Comparison of ENCODE assay signal across 12 cellular contexts in the genomic region with DNA sequence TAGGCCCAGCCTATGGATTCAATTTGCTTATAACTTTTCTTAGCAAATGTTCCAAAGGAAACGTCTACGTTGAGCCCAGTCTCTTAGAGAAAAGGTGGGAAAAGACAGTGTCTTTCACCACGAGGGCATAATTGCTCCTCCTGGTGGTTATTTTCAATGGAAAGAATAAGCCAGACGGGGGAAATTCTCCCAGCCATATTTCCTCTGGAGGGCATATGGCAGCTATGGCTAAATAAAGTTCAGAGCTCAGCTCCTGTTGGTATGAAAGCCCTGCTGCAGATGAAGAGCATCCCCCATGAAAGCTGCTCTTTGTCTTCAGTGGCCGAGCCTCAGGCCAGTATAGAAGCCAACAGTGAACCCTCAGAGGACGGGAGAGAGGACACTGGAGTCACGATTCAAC.
DNase-seq lines count a peak whose midpoint lies in the region; TF ChIP-seq lines count a peak whose summit lies in the region.
"Had no signal": no experiment of that assay in that cellular context is flagged by ENCODE, and none has a peak within 500 bp of the region (broad histone marks: within the 10 kb centered on the region; RNA-seq: fewer than 3 reads in every experiment).

No MANE protein-coding gene starts in this region.

- intact Hi-C loops in Caco-2 (cut with micrococcal nuclease; ENCODE audit: unreplicated experiment): no loop called here

- H3K4me3 ChIP-seq in Caco-2 (ENCODE audit: low read depth, low read length) (no peak overlapping the region), LNCaP clone FGC (ENCODE audit: low read depth, low read length) (no peak overlapping the region), cardiac fibroblast (replicated peaks in 1 of 2; ENCODE audit: low read depth in 2 of 2, low read length in 2 of 2) (no peak overlapping the region)
- H3K4me3 ChIP-seq: colonic mucosa had no signal

- no peak overlapping the region for H3K4me3 Mint-ChIP-seq in Caco-2 (ENCODE audit: unreplicated experiment)
- H3K4me3 Mint-ChIP-seq: activated T-helper 17 cell treated with anti-CD3 and anti-CD28 coated beads, Interleukin-2, amount 50 U/mL, for 72 hours; memory B cell had no signal

- peak in 1 of 2 experiments; percentile 1 for DNase-seq in Caco-2
- DNase-seq in LNCaP clone FGC (ENCODE audit: low read depth): no peak
- DNase-seq in cardiac fibroblast (ENCODE audit: low read depth in 2 of 2): no peak
- peak; percentile 9 for DNase-seq in myocyte (ENCODE audit: low read depth)
- no peak for DNase-seq in cerebellar cortex (ENCODE audit: low spot score)
- DNase-seq in hepatic stellate cell (ENCODE audit: low spot score): no peak
- DNase-seq in AG08396 (ENCODE audit: low spot score): no peak
- DNase-seq in activated effector memory CD4-positive, alpha-beta T cell treated with anti-CD3 and anti-CD28 coated beads, Interleukin-2, amount 50 U/mL, for 16 hours: no peak
- DNase-seq: colonic mucosa, NCI-H2081 treated with DMSO at 0.1 percent for 48 hours had no signal

- no peaks in the 10 kb centered on the region for H3K36me3 ChIP-seq in Caco-2 (ENCODE audit: control insufficient read depth, insufficient read depth, low read length)
- H3K36me3 ChIP-seq: colonic mucosa had no signal

- peaks cover 13% of the 10 kb centered on the region for H3K27me3 Mint-ChIP-seq in Caco-2 (ENCODE audit: insufficient read depth, unreplicated experiment)

- POLR2A ChIA-PET in Caco-2 (lab: Charles Lee): no interaction called here

- H3K9me3 Mint-ChIP-seq in Caco-2 (ENCODE audit: unreplicated experiment): no peaks in the 10 kb centered on the region
- H3K9me3 Mint-ChIP-seq: activated T-helper 17 cell treated with anti-CD3 and anti-CD28 coated beads, Interleukin-2, amount 50 U/mL, for 72 hours had no signal

- no peaks in the 10 kb centered on the region for H3K9me3 ChIP-seq in Caco-2
- H3K9me3 ChIP-seq: colonic mucosa had no signal

- no peaks in the 10 kb centered on the region for H3K4me1 ChIP-seq in Caco-2
- H3K4me1 ChIP-seq: colonic mucosa had no signal

- TF ChIP-seq CTCF in Caco-2 (IDR thresholded peaks at IDR 0.05; ENCODE audit: insufficient read depth in 1 of 2, low read depth in 1 of 2, low read length in 1 of 2, severe bottlenecking in 1 of 2, unreplicated experiment in 1 of 2) (peak; percentile 12 to 18), LNCaP clone FGC (IDR thresholded peaks at IDR 0.05; ENCODE audit: control insufficient read depth, extremely low read depth, insufficient read depth) (peak; percentile 35; the same call in 1 of the 2 replicates), cardiac fibroblast (IDR thresholded peaks at IDR 0.05; ENCODE audit: low read depth, low read length) (peak; percentile 9)

- BruUV-seq in Caco-2 (replicated peaks; lab: Mats Ljungman, UMichigan): no TSS peak

- CTCF ChIA-PET in Caco-2 (lab: Charles Lee): interaction anchor here (1.5 kb wide), 1 partner anchor 316 kb away, joined by 4 read pairs; no protein-coding TSS in a partner anchor

- H3K36me3 Mint-ChIP-seq in Caco-2 (ENCODE audit: insufficient read depth, unreplicated experiment): no peaks in the 10 kb centered on the region
- H3K36me3 Mint-ChIP-seq: memory B cell had no signal

- no peaks in the 10 kb centered on the region for H3K4me1 Mint-ChIP-seq in Caco-2 (ENCODE audit: low read depth, unreplicated experiment)
- H3K4me1 Mint-ChIP-seq: activated T-helper 17 cell treated with anti-CD3 and anti-CD28 coated beads, Interleukin-2, amount 50 U/mL, for 72 hours; memory B cell had no signal

- H3K27me3 ChIP-seq in Caco-2 (replicated peaks; ENCODE audit: control insufficient read depth, insufficient read depth, low read length): no peaks in the 10 kb centered on the region
- H3K27me3 ChIP-seq: colonic mucosa had no signal

- no peak overlapping the region for H3K27ac Mint-ChIP-seq in Caco-2 (ENCODE audit: unreplicated experiment)
- H3K27ac Mint-ChIP-seq: activated T-helper 17 cell treated with anti-CD3 and anti-CD28 coated beads, Interleukin-2, amount 50 U/mL, for 72 hours; memory B cell had no signal
